8 cellular contexts compared by ENCODE assay signal in genomic region chr6:145964948-145965366, GRCh38. TPM values are rescaled to one million over a fixed set of nuclear protein-coding genes. Genes with fewer than 3 reads are reported as not detected.
DNase-seq lines count a peak whose midpoint lies in the region; ATAC-seq lines count a peak whose summit lies in the region.

No MANE protein-coding gene starts in this region.

- H3K4me1 ChIP-seq in iPS DF 6.9 (ENCODE audit: control insufficient read depth, insufficient read depth, low read length), result no peaks in the 10 kb centered on the region

- peak overlapping the region; percentile 98 for H3K4me3 Mint-ChIP-seq in activated T-cell treated with anti-CD3 and anti-CD28 coated beads, Interleukin-2, amount 50 U/mL, for 4 hours
- H3K4me3 Mint-ChIP-seq in activated CD4-positive, alpha-beta memory T cell treated with anti-CD3 and anti-CD28 coated beads, Interleukin-2, amount 10 ng/mL, durations not matched to agents 7 days and 5 days, result peak overlapping the region; percentile 94
- peak overlapping the region; percentile 94 for H3K4me3 Mint-ChIP-seq in stimulated activated effector memory CD8-positive, alpha-beta T cell treated with anti-CD3 and anti-CD28 coated beads, Interleukin-12 subunit alpha, Interleukin-12 subunit beta, amount 100 ng/mL, for 72 hours

- no peaks in the 10 kb centered on the region for H3K9me3 ChIP-seq in iPS DF 6.9 (ENCODE audit: control insufficient read depth, insufficient read depth, low read length)

- no peaks in the 10 kb centered on the region for H3K36me3 ChIP-seq in iPS DF 6.9 (ENCODE audit: control insufficient read depth, insufficient read depth, low read length)

- no peaks in the 10 kb centered on the region for H3K27me3 ChIP-seq in iPS DF 6.9 (ENCODE audit: control insufficient read depth, insufficient read depth, low read length)

- peak overlapping the region; percentile 38; the same call in 1 of the 2 replicates for H3K4me3 ChIP-seq in iPS DF 6.9 (ENCODE audit: low read length)

- no peak overlapping the region for H3K27ac ChIP-seq in iPS DF 6.9 (ENCODE audit: low read length)

- CTCF ChIA-PET in activated CD4-positive, alpha-beta memory T cell treated with anti-CD3 and anti-CD28 coated beads, Interleukin-2, amount 10 ng/mL, durations not matched to agents 7 days and 5 days (lab: Charles Lee), result interaction anchor here (1.4 to 1.5 kb wide), 2 partner anchors 36 to 229 kb away, joined by 4 to 8 read pairs; partner anchors contain the start of gene EPM2A

- no peak for ATAC-seq in activated T-cell treated with anti-CD3 and anti-CD28 coated beads, Interleukin-2, amount 50 U/mL, for 4 hours
- no peak for ATAC-seq in stimulated activated effector memory CD8-positive, alpha-beta T cell treated with anti-CD3 and anti-CD28 coated beads, Interleukin-12 subunit alpha, Interleukin-12 subunit beta, amount 100 ng/mL, for 72 hours

- no peaks in the 10 kb centered on the region for H3K27me3 Mint-ChIP-seq in activated T-cell treated with anti-CD3 and anti-CD28 coated beads, Interleukin-2, amount 50 U/mL, for 4 hours (ENCODE audit: low read depth)
- H3K27me3 Mint-ChIP-seq in activated CD4-positive, alpha-beta memory T cell treated with anti-CD3 and anti-CD28 coated beads, Interleukin-2, amount 10 ng/mL, durations not matched to agents 7 days and 5 days, result no peaks in the 10 kb centered on the region

- no peaks in the 10 kb centered on the region for H3K36me3 Mint-ChIP-seq in activated T-cell treated with anti-CD3 and anti-CD28 coated beads, Interleukin-2, amount 50 U/mL, for 4 hours (ENCODE audit: insufficient read depth)
- peaks cover 3% of the 10 kb centered on the region for H3K36me3 Mint-ChIP-seq in activated CD4-positive, alpha-beta memory T cell treated with anti-CD3 and anti-CD28 coated beads, Interleukin-2, amount 10 ng/mL, durations not matched to agents 7 days and 5 days (ENCODE audit: low read depth)
- H3K36me3 Mint-ChIP-seq in stimulated activated effector memory CD8-positive, alpha-beta T cell treated with anti-CD3 and anti-CD28 coated beads, Interleukin-12 subunit alpha, Interleukin-12 subunit beta, amount 100 ng/mL, for 72 hours, result no peaks in the 10 kb centered on the region

- peak overlapping the region; percentile 85 for H3K27ac Mint-ChIP-seq in activated CD4-positive, alpha-beta memory T cell treated with anti-CD3 and anti-CD28 coated beads, Interleukin-2, amount 10 ng/mL, durations not matched to agents 7 days and 5 days
- peak overlapping the region; percentile 95 for H3K27ac Mint-ChIP-seq in stimulated activated effector memory CD8-positive, alpha-beta T cell treated with anti-CD3 and anti-CD28 coated beads, Interleukin-12 subunit alpha, Interleukin-12 subunit beta, amount 100 ng/mL, for 72 hours

- POLR2A ChIA-PET in activated CD4-positive, alpha-beta memory T cell treated with anti-CD3 and anti-CD28 coated beads, Interleukin-2, amount 10 ng/mL, durations not matched to agents 7 days and 5 days (lab: Charles Lee), result interaction anchor here (1.1 to 4.7 kb wide), 7 partner anchors 9 to 1239 kb away, joined by 3 to 36 read pairs (median 5); partner anchors contain the start of genes EPM2A, FBXO30 and STXBP5

- WGBS in iPS DF 6.9 (ENCODE audit: insufficient coverage, insufficient read length), result no CpG with 5 or more reads among the region's 4 CpGs

- no peaks in the 10 kb centered on the region for H3K9me3 Mint-ChIP-seq in activated T-cell treated with anti-CD3 and anti-CD28 coated beads, Interleukin-2, amount 50 U/mL, for 4 hours
- H3K9me3 Mint-ChIP-seq in activated CD4-positive, alpha-beta memory T cell treated with anti-CD3 and anti-CD28 coated beads, Interleukin-2, amount 10 ng/mL, durations not matched to agents 7 days and 5 days, result no peaks in the 10 kb centered on the region
- no peaks in the 10 kb centered on the region for H3K9me3 Mint-ChIP-seq in stimulated activated effector memory CD8-positive, alpha-beta T cell treated with anti-CD3 and anti-CD28 coated beads, Interleukin-12 subunit alpha, Interleukin-12 subunit beta, amount 100 ng/mL, for 72 hours

- DNase-seq in activated T-cell treated with anti-CD3 and anti-CD28 coated beads, Interleukin-2, amount 50 U/mL, for 4 hours, result no peak
- no peak for DNase-seq in activated T-cell treated with anti-CD3 and anti-CD28 coated beads, Interleukin-2, amount 50 U/mL, for 1 hour
- no peak for DNase-seq in activated CD4-positive, alpha-beta memory T cell treated with anti-CD3 and anti-CD28 coated beads, Interleukin-2, amount 10 ng/mL, durations not matched to agents 7 days and 5 days
- DNase-seq in iPS DF 6.9 (ENCODE audit: low read depth, low spot score), result no peak
- peak in 1 of 2 donors; percentile 50 for DNase-seq in stimulated activated effector memory CD8-positive, alpha-beta T cell treated with anti-CD3 and anti-CD28 coated beads, Interleukin-12 subunit alpha, Interleukin-12 subunit beta, amount 100 ng/mL, for 72 hours (ENCODE audit: low spot score in 2 of 2)
- no peak for DNase-seq in KG1 (lab: John Stamatoyannopoulos, UW)
- DNase-seq in NCI-H187 treated with DMSO at 0.1 percent for 48 hours (lab: John Stamatoyannopoulos, UW), result no peak
- DNase-seq in iPS-NIHi11 (ENCODE audit: low spot score), result no peak

- peaks cover 41% of the 10 kb centered on the region for H3K4me1 Mint-ChIP-seq in activated T-cell treated with anti-CD3 and anti-CD28 coated beads, Interleukin-2, amount 50 U/mL, for 4 hours (ENCODE audit: low read depth)
- peaks cover 34% of the 10 kb centered on the region for H3K4me1 Mint-ChIP-seq in activated CD4-positive, alpha-beta memory T cell treated with anti-CD3 and anti-CD28 coated beads, Interleukin-2, amount 10 ng/mL, durations not matched to agents 7 days and 5 days
- peaks cover 28% of the 10 kb centered on the region for H3K4me1 Mint-ChIP-seq in stimulated activated effector memory CD8-positive, alpha-beta T cell treated with anti-CD3 and anti-CD28 coated beads, Interleukin-12 subunit alpha, Interleukin-12 subunit beta, amount 100 ng/mL, for 72 hours

RNA-seq across cellular contexts. Expression of gene SHPRH, which starts 0.8 kb away (rescaled TPM):
- 10 to 100 TPM; 13.0 to 14.9 (median 14.2) TPM for total RNA-seq in activated T-cell treated with anti-CD3 and anti-CD28 coated beads, Interleukin-2, amount 50 U/mL, for 4 hours
- 10 to 100 TPM; 14.5 to 15.8 TPM for total RNA-seq in activated CD4-positive, alpha-beta memory T cell treated with anti-CD3 and anti-CD28 coated beads, Interleukin-2, amount 10 ng/mL, durations not matched to agents 7 days and 5 days
